Comparison of ENCODE assay signal across 18 cellular contexts in genomic region chr2:191691898-191692297, GRCh38.
"Had no signal": no experiment of that assay in that cellular context is flagged by ENCODE, and none has a peak within 500 bp of the region (broad histone marks: within the 10 kb centered on the region; RNA-seq: fewer than 3 reads in every experiment).

No MANE protein-coding gene starts in this region.

- ATAC-seq: activated CD4-positive, alpha-beta T cell treated with anti-CD3 and anti-CD28 coated beads for 36 hours; activated naive CD4-positive, alpha-beta T cell treated with anti-CD3 and anti-CD28 coated beads, Interleukin-2, amount 50 U/mL, for 72 hours; activated T-cell treated with anti-CD3 and anti-CD28 coated beads, Interleukin-2, amount 50 U/mL, for 4 hours; stimulated activated naive B cell treated with anti-CD40 and anti-IgM and Interleukin-4, amounts not matched to agents 10 μg/mL and 1 μg/mL and 100 μg/mL, for 72 hours had no signal

- H3K27ac Mint-ChIP-seq: activated CD4-positive, alpha-beta memory T cell treated with anti-CD3 and anti-CD28 coated beads, Interleukin-2, amount 10 ng/mL, durations not matched to agents 7 days and 5 days; activated CD4-positive, alpha-beta T cell treated with anti-CD3 and anti-CD28 coated beads for 36 hours; activated naive CD4-positive, alpha-beta T cell treated with anti-CD3 and anti-CD28 coated beads, Interleukin-2, amount 50 U/mL, for 72 hours; effector memory CD8-positive, alpha-beta T cell; nephron; stimulated activated naive B cell treated with anti-CD40 and anti-IgM and Interleukin-4, amounts not matched to agents 10 μg/mL and 1 μg/mL and 100 μg/mL, for 72 hours had no signal

- H3K4me2 ChIP-seq: hepatocyte had no signal

- H3K9me3 Mint-ChIP-seq: activated CD4-positive, alpha-beta memory T cell treated with anti-CD3 and anti-CD28 coated beads, Interleukin-2, amount 10 ng/mL, durations not matched to agents 7 days and 5 days; activated naive CD4-positive, alpha-beta T cell treated with anti-CD3 and anti-CD28 coated beads, Interleukin-2, amount 50 U/mL, for 72 hours; activated T-cell treated with anti-CD3 and anti-CD28 coated beads, Interleukin-2, amount 50 U/mL, for 4 hours; effector memory CD8-positive, alpha-beta T cell; stimulated activated naive B cell treated with anti-CD40 and anti-IgM and Interleukin-4, amounts not matched to agents 10 μg/mL and 1 μg/mL and 100 μg/mL, for 72 hours had no signal

- H3K27me3 ChIP-seq: hepatocyte, tibial artery, uterus had no signal

- H3K27ac ChIP-seq: left ventricle myocardium inferior, uterus, VCaP had no signal

- H3K36me3 ChIP-seq: left ventricle myocardium inferior, uterus had no signal

- DNase-seq: activated CD4-positive, alpha-beta memory T cell treated with anti-CD3 and anti-CD28 coated beads, Interleukin-2, amount 10 ng/mL, durations not matched to agents 7 days and 5 days; activated CD4-positive, alpha-beta T cell treated with anti-CD3 and anti-CD28 coated beads for 36 hours; activated effector memory CD4-positive, alpha-beta T cell treated with Interleukin-2 at 50 U/mL for 16 hours; activated T-cell treated with anti-CD3 and anti-CD28 coated beads, Interleukin-2, amount 50 U/mL, for 4 hours; cerebellar nuclear complex; dermis blood vessel endothelial cell; effector memory CD8-positive, alpha-beta T cell; left ventricle myocardium inferior; occipital lobe; stimulated activated CD4-positive, alpha-beta T cell treated with anti-CD3 and anti-CD28 coated beads, Interleukin-2, amount 100 ng/mL, for 48 hours; stimulated activated naive B cell treated with anti-CD40 and anti-IgM and Interleukin-4, amounts not matched to agents 10 μg/mL and 1 μg/mL and 100 μg/mL, for 72 hours; T-helper 9 cell; tibial artery; uterus had no signal

- H3K79me2 ChIP-seq: hepatocyte had no signal

- H3K9me3 ChIP-seq: left ventricle myocardium inferior, tibial artery, uterus had no signal

- H3K27me3 Mint-ChIP-seq: activated CD4-positive, alpha-beta memory T cell treated with anti-CD3 and anti-CD28 coated beads, Interleukin-2, amount 10 ng/mL, durations not matched to agents 7 days and 5 days; activated CD4-positive, alpha-beta T cell treated with anti-CD3 and anti-CD28 coated beads for 36 hours; effector memory CD8-positive, alpha-beta T cell; stimulated activated naive B cell treated with anti-CD40 and anti-IgM and Interleukin-4, amounts not matched to agents 10 μg/mL and 1 μg/mL and 100 μg/mL, for 72 hours had no signal

- H2AFZ ChIP-seq: hepatocyte had no signal

- H3K4me3 ChIP-seq: hepatocyte, left ventricle myocardium inferior, tibial artery, uterus had no signal

- H3K4me3 Mint-ChIP-seq: activated CD4-positive, alpha-beta memory T cell treated with anti-CD3 and anti-CD28 coated beads, Interleukin-2, amount 10 ng/mL, durations not matched to agents 7 days and 5 days; activated CD4-positive, alpha-beta T cell treated with anti-CD3 and anti-CD28 coated beads for 36 hours; activated T-cell treated with anti-CD3 and anti-CD28 coated beads, Interleukin-2, amount 50 U/mL, for 4 hours; effector memory CD8-positive, alpha-beta T cell; nephron; stimulated activated naive B cell treated with anti-CD40 and anti-IgM and Interleukin-4, amounts not matched to agents 10 μg/mL and 1 μg/mL and 100 μg/mL, for 72 hours had no signal
